Comparison of ENCODE assay signal across 1 cellular context in the genomic region with DNA sequence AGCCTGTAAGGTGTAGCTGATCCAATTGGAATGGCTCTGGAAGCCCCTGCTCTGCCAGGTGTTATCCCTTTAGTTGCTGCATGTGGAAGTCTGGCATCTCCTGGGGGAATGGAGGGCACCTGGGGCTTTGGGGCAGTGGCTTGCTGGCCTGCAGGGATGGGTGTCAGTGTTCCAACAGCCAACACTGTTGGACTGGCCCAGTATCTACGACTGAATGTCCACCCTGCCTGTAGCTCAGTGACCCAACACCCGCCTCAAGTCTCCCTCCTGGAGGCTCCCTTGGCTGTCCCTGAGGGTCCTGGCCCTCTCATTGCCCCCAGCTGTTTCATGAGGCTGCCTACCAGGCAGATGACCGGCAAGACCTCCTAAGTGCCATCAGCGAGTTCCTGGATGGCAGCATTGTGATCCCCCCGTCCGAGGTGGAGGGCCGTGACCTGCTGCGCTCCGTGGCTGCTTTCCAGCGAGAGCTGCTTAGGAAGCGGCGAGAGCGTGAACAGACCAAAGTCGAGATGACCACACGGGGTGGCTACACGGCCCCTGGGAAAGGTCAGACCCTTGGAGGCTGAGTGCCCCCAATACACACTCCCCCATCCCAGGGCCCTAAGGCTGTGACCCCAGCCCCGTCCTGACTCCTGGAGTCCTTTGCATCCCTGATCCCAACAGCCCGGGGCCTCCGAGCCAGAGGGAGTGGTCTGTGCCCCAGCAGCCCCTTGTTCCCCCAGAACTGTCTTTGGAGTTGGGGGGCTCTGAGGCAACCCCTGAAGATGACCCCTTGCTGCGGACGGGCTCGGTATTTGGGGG.
TF ChIP-seq lines count a peak whose summit lies in the region.

No MANE protein-coding gene starts in this region.

TF ChIP-seq in SK-N-SH treated with all-trans-retinoic acid at 6 μM for 48 hours, 23 proteins besides CTCF, POLR2A, EP300 and RAD21 (continued from another document):
- TF ChIP-seq, protein P1, sequence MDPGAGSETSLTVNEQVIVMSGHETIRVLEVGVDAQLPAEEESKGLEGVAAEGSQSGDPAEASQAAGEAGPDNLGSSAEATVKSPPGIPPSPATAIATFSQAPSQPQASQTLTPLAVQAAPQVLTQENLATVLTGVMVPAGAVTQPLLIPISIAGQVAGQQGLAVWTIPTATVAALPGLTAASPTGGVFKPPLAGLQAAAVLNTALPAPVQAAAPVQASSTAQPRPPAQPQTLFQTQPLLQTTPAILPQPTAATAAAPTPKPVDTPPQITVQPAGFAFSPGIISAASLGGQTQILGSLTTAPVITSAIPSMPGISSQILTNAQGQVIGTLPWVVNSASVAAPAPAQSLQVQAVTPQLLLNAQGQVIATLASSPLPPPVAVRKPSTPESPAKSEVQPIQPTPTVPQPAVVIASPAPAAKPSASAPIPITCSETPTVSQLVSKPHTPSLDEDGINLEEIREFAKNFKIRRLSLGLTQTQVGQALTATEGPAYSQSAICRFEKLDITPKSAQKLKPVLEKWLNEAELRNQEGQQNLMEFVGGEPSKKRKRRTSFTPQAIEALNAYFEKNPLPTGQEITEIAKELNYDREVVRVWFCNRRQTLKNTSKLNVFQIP (CRISPR knock-in tag; IDR thresholded peaks at IDR 0.05; ENCODE audit: borderline replicate concordance, low read depth): no peak
- TF ChIP-seq SNAI2 (CRISPR knock-in tag; IDR thresholded peaks at IDR 0.05) (no peak), CSDC2 (CRISPR knock-in tag; IDR thresholded peaks at IDR 0.05) (no peak), PPARA (CRISPR knock-in tag; IDR thresholded peaks at IDR 0.05; ENCODE audit: borderline replicate concordance) (no peak), ZNF70 (CRISPR knock-in tag; IDR thresholded peaks at IDR 0.05) (no peak), ZC3H10 (CRISPR knock-in tag; IDR thresholded peaks at IDR 0.05) (no peak), RARB (CRISPR knock-in tag; IDR thresholded peaks at IDR 0.05) (no peak), OSR1 (CRISPR knock-in tag; IDR thresholded peaks at IDR 0.05) (no peak)
